12 cellular contexts compared by ENCODE assay signal in genomic region chr11:33703771-33704170, GRCh38. TPM values are rescaled to one million over a fixed set of nuclear protein-coding genes. Genes with fewer than 3 reads are reported as not detected.
DNase-seq lines count a peak whose midpoint lies in the region; ATAC-seq, FAIRE-seq and TF ChIP-seq lines count a peak whose summit lies in the region.
"Had no signal": no experiment of that assay in that cellular context is flagged by ENCODE, and none has a peak within 500 bp of the region (broad histone marks: within the 10 kb centered on the region; RNA-seq: fewer than 3 reads in every experiment).

No MANE protein-coding gene starts in this region.

- ATAC-seq in heart left ventricle (peak in 3 of 4 donors; percentile 10 to 20 (median 15)), Right ventricle myocardium inferior (no peak), HG02798 (IDR thresholded peaks at IDR 0.05; ENCODE audit: poor library complexity, unreplicated experiment) (no peak), GM21528 (IDR thresholded peaks at IDR 0.05; ENCODE audit: low FRiP score, unreplicated experiment) (no peak)

- H3K4me1 ChIP-seq in heart left ventricle: peaks cover 17 to 91% (median 73%) of the 10 kb centered on the region in 12 donors
- peaks cover 34 to 95% (median 48%) of the 10 kb centered on the region in 3 donors for H3K4me1 ChIP-seq in esophagus squamous epithelium
- H3K4me1 ChIP-seq in mucosa of rectum (ENCODE audit: control insufficient read depth in 2 of 2, insufficient read depth in 2 of 2, low read length in 2 of 2): peaks cover 32 to 45% of the 10 kb centered on the region in 2 donors

- WGBS in heart left ventricle, 4 donors: 46 to 66% (median 55%) methylated on average over 4 to 5 of the region's 5 CpGs
- WGBS in esophagus squamous epithelium, 2 donors: 51 to 64% methylated on average over 3 of the region's 5 CpGs

- H3K36me3 ChIP-seq in heart left ventricle (peaks cover 0 to 43% (median 21%) of the 10 kb centered on the region in 9 donors), esophagus squamous epithelium (peaks cover 0 to 42% (median 0%) of the 10 kb centered on the region in 3 donors), mucosa of rectum (ENCODE audit: control insufficient read depth in 2 of 2, insufficient read depth in 2 of 2, low read length in 2 of 2) (peaks cover 7 to 8% of the 10 kb centered on the region in 2 donors)

- intact Hi-C loops in heart left ventricle (cut with DNase I) (loop anchor here in 5 of 10 donors (2.0 to 5.0 kb wide), 2 partner anchors 19 to 34 kb away; partner anchors contain the start of gene CD59 (in 4 of the 5)), Right ventricle myocardium inferior (cut with DNase I) (no loop called here), esophagus squamous epithelium (cut with DNase I) (no loop called here)

- no peaks in the 10 kb centered on the region for H3K27me3 ChIP-seq in heart left ventricle
- H3K27me3 ChIP-seq in esophagus squamous epithelium: no peaks in the 10 kb centered on the region
- H3K27me3 ChIP-seq in mucosa of rectum (ENCODE audit: control insufficient read depth in 2 of 2, insufficient read depth in 2 of 2, low read length in 2 of 2): no peaks in the 10 kb centered on the region

- no peak for FAIRE-seq in urothelium cell line (lab: Jason Lieb, UNC)
- FAIRE-seq: A204.1, HTR-8/SVneo had no signal

- H3K9me3 ChIP-seq in heart left ventricle (no peaks in the 10 kb centered on the region), esophagus squamous epithelium (no peaks in the 10 kb centered on the region), mucosa of rectum (ENCODE audit: control insufficient read depth in 2 of 2, low read length in 2 of 2) (no peaks in the 10 kb centered on the region)

- TF ChIP-seq CTCF in heart left ventricle (IDR thresholded peaks at IDR 0.05): no peak
- TF ChIP-seq CTCF in esophagus squamous epithelium (IDR thresholded peaks at IDR 0.05): no peak

- TF ChIP-seq POLR2A in heart left ventricle (IDR thresholded peaks at IDR 0.05): no peak
- TF ChIP-seq POLR2A in esophagus squamous epithelium (IDR thresholded peaks at IDR 0.05): peak in 1 of 4 donors; percentile 14

- no peak overlapping the region for H3K4me3 ChIP-seq in heart left ventricle
- H3K4me3 ChIP-seq in esophagus squamous epithelium: no peak overlapping the region
- no peak overlapping the region for H3K4me3 ChIP-seq in mucosa of rectum (ENCODE audit: low read length in 2 of 2)

- peak in 1 of 5 donors; percentile 74 for DNase-seq in heart left ventricle
- no peak for DNase-seq in Right ventricle myocardium inferior (ENCODE audit: missing footprints)
- DNase-seq in esophagus squamous epithelium (lab: John Stamatoyannopoulos, UW): no peak
- DNase-seq in urothelium cell line (ENCODE audit: low spot score): peak; percentile 17
- DNase-seq in NK-92 (lab: John Stamatoyannopoulos, UW; ENCODE audit: unreplicated experiment): no peak
- DNase-seq: DMS153, NCI-H1694 had no signal

- peak overlapping the region in 1 of 2 donors; percentile 49 for H3K9ac ChIP-seq in mucosa of rectum (ENCODE audit: low read depth in 1 of 2, low read length in 2 of 2)

- H3K27ac ChIP-seq in heart left ventricle (peak overlapping the region; percentile 0 to 92 (median 87)), esophagus squamous epithelium (peak overlapping the region; percentile 78 to 91 (median 89)), mucosa of rectum (ENCODE audit: low read depth in 2 of 2, low read length in 2 of 2) (peak overlapping the region; percentile 84 to 90)

RNA-seq across cellular contexts. Expression of gene C11orf91, which starts 3.1 kb away (rescaled TPM):
- total RNA-seq in heart left ventricle (under 1 TPM in 4 of 9 donors, not detected in 5; 0.56 to 1.00 (median 0.70) TPM), Right ventricle myocardium inferior (not detected), esophagus squamous epithelium (not detected)
- not detected for polyA plus RNA-seq in heart left ventricle

RNA-seq across cellular contexts. Expression of gene CD59, which starts 32.5 kb away (rescaled TPM):
- total RNA-seq in heart left ventricle (1,000 to 10,000 TPM in 3 of 9 donors, 100 to 1,000 TPM in 6; 588 to 1,434 (median 930) TPM), Right ventricle myocardium inferior (817 TPM), esophagus squamous epithelium (100 to 1,000 TPM; 191 to 525 (median 339) TPM)
- 1,000 to 10,000 TPM in 1 of 2 donors, 100 to 1,000 TPM in 1; 133 to 1,175 TPM for polyA plus RNA-seq in heart left ventricle

Comparison
In these comparisons a context has a peak if more than half of its experiments do, and no peak if none do; other contexts are left out.
1. ATAC-seq: peak in heart left ventricle (3 of 4); none in Right ventricle myocardium inferior (single experiment), HG02798 (single experiment) and GM21528 (single experiment).
2. Peak in every context shown above with its lines, with median percentiles within 50 percentile points of each other: H3K27ac ChIP-seq.